Comparison of ENCODE assay signal across 22 cellular contexts in genomic region chr3:98967758-98968157, GRCh38.
"Had no signal": no experiment of that assay in that cellular context is flagged by ENCODE, and none has a peak within 500 bp of the region (broad histone marks: within the 10 kb centered on the region; RNA-seq: fewer than 3 reads in every experiment).

No MANE protein-coding gene starts in this region.

- H3K36me3 Mint-ChIP-seq: activated naive CD8-positive, alpha-beta T cell treated with anti-CD3 and anti-CD28 coated beads for 36 hours; natural killer cell; WTC11 had no signal

- H3K4me3 ChIP-seq: gastroesophageal sphincter, left lung, smooth muscle cell, transverse colon, vagina had no signal

- H3K9me3 Mint-ChIP-seq: activated naive CD8-positive, alpha-beta T cell treated with anti-CD3 and anti-CD28 coated beads for 36 hours had no signal

- H3K9me3 ChIP-seq: gastroesophageal sphincter, left lung, neutrophil, transverse colon, vagina had no signal

- H3K27ac ChIP-seq: gastroesophageal sphincter, left lung, neutrophil, transverse colon, vagina had no signal

- ATAC-seq: activated CD8-positive, alpha-beta T cell treated with anti-CD3 and anti-CD28 coated beads, Interleukin-2, amount 10 ng/mL, durations not matched to agents 7 days and 5 days; gastroesophageal sphincter; left lung; natural killer cell; right cardiac atrium; WTC11 had no signal

- H3K4me3 Mint-ChIP-seq: activated CD8-positive, alpha-beta T cell treated with anti-CD3 and anti-CD28 coated beads, Interleukin-2, amount 10 ng/mL, durations not matched to agents 7 days and 5 days; activated naive CD8-positive, alpha-beta T cell treated with anti-CD3 and anti-CD28 coated beads for 36 hours; natural killer cell; WTC11 had no signal

- DNase-seq: activated CD4-positive, alpha-beta T cell treated with anti-CD3 and anti-CD28 coated beads for 4 hours; activated CD8-positive, alpha-beta memory T cell treated with anti-CD3 and anti-CD28 coated beads, Interleukin-2, amount 50 U/mL, for 4 hours; activated CD8-positive, alpha-beta T cell treated with anti-CD3 and anti-CD28 coated beads, Interleukin-2, amount 10 ng/mL, durations not matched to agents 7 days and 5 days; activated naive CD8-positive, alpha-beta T cell treated with anti-CD3 and anti-CD28 coated beads for 36 hours; activated T-cell treated with anti-CD3 and anti-CD28 coated beads, Interleukin-2, amount 50 U/mL, for 48 hours; amygdala; left lung; natural killer cell; right cardiac atrium; stimulated activated CD4-positive, alpha-beta T cell treated with anti-CD3 and anti-CD28 coated beads, Interleukin-4, amount 100 ng/mL, for 4 hours; stimulated activated CD8-positive, alpha-beta memory T cell treated with anti-CD3 and anti-CD28 coated beads, Interleukin-4, amount 100 ng/mL, for 48 hours; stimulated activated naive CD4-positive, alpha-beta T cell treated with Interleukin-2 at 50 U/mL for 16 hours; T-helper 2 cell; transverse colon had no signal

- FAIRE-seq: endometrium, islet of Langerhans, TTC549 had no signal

- H3K27ac Mint-ChIP-seq: activated CD8-positive, alpha-beta T cell treated with anti-CD3 and anti-CD28 coated beads, Interleukin-2, amount 10 ng/mL, durations not matched to agents 7 days and 5 days; activated naive CD8-positive, alpha-beta T cell treated with anti-CD3 and anti-CD28 coated beads for 36 hours; natural killer cell; WTC11 had no signal

- H3K4me2 ChIP-seq: smooth muscle cell had no signal

- H3K27me3 ChIP-seq: gastroesophageal sphincter, left lung, neutrophil, transverse colon, vagina had no signal

- H3K36me3 ChIP-seq: gastroesophageal sphincter, left lung, neutrophil, transverse colon, vagina had no signal

- H3K4me1 ChIP-seq: gastroesophageal sphincter, transverse colon, vagina had no signal

- H3K4me1 Mint-ChIP-seq: natural killer cell, WTC11 had no signal
